Comparison of ENCODE assay signal across 35 cellular contexts in the genomic region with DNA sequence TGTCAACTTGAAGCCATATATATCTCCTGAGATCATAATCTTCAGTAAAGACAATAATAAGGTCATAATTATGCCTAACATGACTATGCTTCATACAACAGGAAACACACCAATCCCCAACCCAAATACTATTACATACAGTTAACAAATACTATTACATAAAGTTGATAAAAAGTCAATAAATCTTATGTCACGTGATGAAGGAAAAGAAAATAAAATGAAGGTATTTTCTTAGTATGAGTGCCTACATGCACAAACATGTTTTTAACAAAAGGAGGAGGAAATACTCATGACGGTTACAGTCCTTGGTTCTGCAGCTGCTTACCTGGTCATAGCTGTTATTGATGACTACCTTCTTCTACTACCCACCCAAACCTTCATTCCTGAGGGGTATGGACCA.
"Had no signal": no experiment of that assay in that cellular context is flagged by ENCODE, and none has a peak within 500 bp of the region (broad histone marks: within the 10 kb centered on the region; RNA-seq: fewer than 3 reads in every experiment).

No MANE protein-coding gene starts in this region.

- H3K36me3 ChIP-seq: MG63 had no signal

- DNase-seq: Karpas-422, Kasumi-1, MG63, MM.1S, MV-4-11, NCI-H1048, NCI-H1092, NCI-H1092 treated with DMSO at 0.1 percent for 48 hours, NCI-H1105, NCI-H1105 treated with DMSO at 0.1 percent for 48 hours, NCI-H1417, NCI-H1417 treated with DMSO at 0.1 percent for 48 hours, NCI-H1436, NCI-H1436 treated with DMSO at 0.1 percent for 48 hours, NCI-H146, NCI-H1694, NCI-H1694 treated with DMSO at 0.1 percent for 48 hours, NCI-H187, NCI-H187 treated with DMSO at 0.1 percent for 48 hours, NCI-H1930, NCI-H2029, NCI-H2029 treated with DMSO at 0.1 percent for 48 hours, NCI-H2081, NCI-H2107, NCI-H2171, NCI-H2171 treated with DMSO at 0.1 percent for 48 hours, NCI-H2227 treated with DMSO at 0.1 percent for 48 hours, NCI-H226, NCI-H345, NCI-H446, NCI-H446 treated with DMSO at 0.1 percent for 48 hours, NCI-H510A, NCI-H510A treated with DMSO at 0.1 percent for 48 hours, NCI-H524, NCI-H524 treated with DMSO at 0.1 percent for 48 hours had no signal

- H3K9me3 ChIP-seq: MG63 had no signal

- H3K27me3 ChIP-seq: MG63 had no signal

- H3K4me3 ChIP-seq: MG63 had no signal
